In genomic region chr5:56817306-56817986, GRCh38 we compare ENCODE assay signal across 8 cellular contexts. TPM values are rescaled to one million over a fixed set of nuclear protein-coding genes. Genes with fewer than 3 reads are reported as not detected.
DNase-seq lines count a peak whose midpoint lies in the region; ATAC-seq and TF ChIP-seq lines count a peak whose summit lies in the region.

No MANE protein-coding gene starts in this region.

- no peak for TF ChIP-seq EP300 in ovary (IDR thresholded peaks at IDR 0.05)

- intact Hi-C loops in Caco-2 (cut with micrococcal nuclease; ENCODE audit: unreplicated experiment) = loop anchor here (5.0 kb wide), 1 partner anchor 335 kb away; no protein-coding TSS in a partner anchor
- intact Hi-C loops in ovary (cut with DNase I) = loop anchor here in 2 of 4 donors (5.0 to 10.0 kb wide), 2 partner anchors 333 to 460 kb away; no protein-coding TSS in a partner anchor

- DNase-seq in Caco-2 (no peak), NT2/D1 (ENCODE audit: low read depth, low spot score) (no peak), ovary (no peak), activated gamma-delta T cell (lab: John Stamatoyannopoulos, UW) (no peak), HK-2 (ENCODE audit: unreplicated experiment) (no peak)

- H3K9me3 ChIP-seq in Caco-2 (no peaks in the 10 kb centered on the region), NT2/D1 (ENCODE audit: insufficient read depth, low read length) (no peaks in the 10 kb centered on the region), endocrine pancreas (ENCODE audit: control insufficient read depth, low read length) (no peaks in the 10 kb centered on the region), ovary (no peaks in the 10 kb centered on the region)

- peaks cover 31% of the 10 kb centered on the region for H3K4me1 Mint-ChIP-seq in Caco-2 (ENCODE audit: low read depth, unreplicated experiment)

- no peaks in the 10 kb centered on the region for H3K36me3 ChIP-seq in Caco-2 (ENCODE audit: control insufficient read depth, insufficient read depth, low read length)
- H3K36me3 ChIP-seq in NT2/D1 (ENCODE audit: insufficient read depth, insufficient read length, low read length) = no peaks in the 10 kb centered on the region
- no peaks in the 10 kb centered on the region for H3K36me3 ChIP-seq in endocrine pancreas (ENCODE audit: control insufficient read depth, insufficient read depth, low read length)
- H3K36me3 ChIP-seq in ovary = no peaks in the 10 kb centered on the region

- ATAC-seq in GM19035 (IDR thresholded peaks at IDR 0.05; ENCODE audit: unreplicated experiment) = no peak
- no peak for ATAC-seq in GM21619 (IDR thresholded peaks at IDR 0.05; ENCODE audit: unreplicated experiment)

- peak overlapping the region; percentile 97 for H3K4me3 Mint-ChIP-seq in Caco-2 (ENCODE audit: unreplicated experiment)

- 49 to 56% (median 52%) methylated on average over 8 of the region's 8 CpGs for WGBS in ovary, 3 donors

- H3K27ac ChIP-seq in ovary = no peak overlapping the region

- peak overlapping the region; percentile 8 for H3K9ac ChIP-seq in NT2/D1 (ENCODE audit: insufficient read length, low read depth)
- H3K9ac ChIP-seq in endocrine pancreas (ENCODE audit: control insufficient read depth, insufficient read depth, low read length) = no peak overlapping the region

- H3K36me3 Mint-ChIP-seq in Caco-2 (ENCODE audit: insufficient read depth, unreplicated experiment) = peaks cover 17% of the 10 kb centered on the region

- H3K4me1 ChIP-seq in Caco-2 = peaks cover 33% of the 10 kb centered on the region
- no peaks in the 10 kb centered on the region for H3K4me1 ChIP-seq in NT2/D1 (ENCODE audit: insufficient read depth, insufficient read length)
- peaks cover 29% of the 10 kb centered on the region for H3K4me1 ChIP-seq in endocrine pancreas (ENCODE audit: control insufficient read depth, insufficient read depth, low read length)
- peaks cover 3% of the 10 kb centered on the region for H3K4me1 ChIP-seq in ovary (ENCODE audit: insufficient read depth)

- no peaks in the 10 kb centered on the region for H3K27me3 Mint-ChIP-seq in Caco-2 (ENCODE audit: insufficient read depth, unreplicated experiment)

- peak overlapping the region; percentile 73 for H3K27ac Mint-ChIP-seq in Caco-2 (ENCODE audit: unreplicated experiment)

- TF ChIP-seq POLR2A in ovary (IDR thresholded peaks at IDR 0.05) = no peak

- POLR2A ChIA-PET in Caco-2 (lab: Charles Lee) = no interaction called here

- H3K9me3 Mint-ChIP-seq in Caco-2 (ENCODE audit: unreplicated experiment) = no peaks in the 10 kb centered on the region

- BruUV-seq in Caco-2 (replicated peaks; lab: Mats Ljungman, UMichigan) = TSS peak; percentile 26

- CTCF ChIA-PET in Caco-2 (lab: Charles Lee) = no interaction called here

- H3K4me3 ChIP-seq in Caco-2 (ENCODE audit: low read depth, low read length) (peak overlapping the region; percentile 92), NT2/D1 (ENCODE audit: insufficient read length, low read depth) (peak overlapping the region; percentile 72), endocrine pancreas (ENCODE audit: control insufficient read depth, insufficient read depth, low read length) (peak overlapping the region; percentile 91), ovary (peak overlapping the region; percentile 81)

- H3K27me3 ChIP-seq in Caco-2 (replicated peaks; ENCODE audit: control insufficient read depth, insufficient read depth, low read length) (no peaks in the 10 kb centered on the region), NT2/D1 (ENCODE audit: insufficient read depth, insufficient read length) (peaks cover 20% of the 10 kb centered on the region), endocrine pancreas (ENCODE audit: control insufficient read depth, insufficient read depth, low read length) (no peaks in the 10 kb centered on the region), ovary (no peaks in the 10 kb centered on the region)

- TF ChIP-seq CTCF in Caco-2 (IDR thresholded peaks at IDR 0.05; ENCODE audit: insufficient read depth in 1 of 2, low read depth in 1 of 2, low read length in 1 of 2, severe bottlenecking in 1 of 2, unreplicated experiment in 1 of 2) (no peak), ovary (IDR thresholded peaks at IDR 0.05) (no peak)

RNA-seq across cellular contexts. Expression of gene MAP3K1, which starts 2.1 kb away (rescaled TPM):
- total RNA-seq in Caco-2 (2022) (46.0 and 47.0 TPM in 2 replicates), ovary (10 to 100 TPM; 15.7 to 29.8 (median 21.7) TPM)
- 10 to 100 TPM in 1 of 2 donors, 1 to 10 TPM in 1; 5.4 to 12.2 TPM for polyA plus RNA-seq in ovary
